ENCODE assay signal across 8 cellular contexts in genomic region chr7:7103343-7104313, GRCh38.
DNase-seq lines count a peak whose midpoint lies in the region; ATAC-seq and TF ChIP-seq lines count a peak whose summit lies in the region.

No MANE protein-coding gene starts in this region.

- no peaks in the 10 kb centered on the region for H3K79me2 ChIP-seq in OCI-LY7 (ENCODE audit: insufficient read depth, low read depth, low read length)

- CTCF ChIA-PET in OCI-LY7 (lab: Charles Lee; ENCODE audit: unreplicated experiment) = no interaction called here

- H3K4me1 ChIP-seq in OCI-LY7 (ENCODE audit: insufficient read depth, low read length, poor library complexity, severe bottlenecking) (no peaks in the 10 kb centered on the region), lung (ENCODE audit: control insufficient read depth in 2 of 2, insufficient read depth in 2 of 2, low read length in 2 of 2) (peaks cover 2 to 5% of the 10 kb centered on the region in 2 donors)

- no peaks in the 10 kb centered on the region for H3K27me3 ChIP-seq in lung (ENCODE audit: control insufficient read depth, insufficient read depth)

- TF ChIP-seq RAD21 in Ishikawa (IDR thresholded peaks at IDR 0.05; ENCODE audit: low read depth) = peak; percentile 81

- no peak overlapping the region; the same call in 1 of the 2 replicates for H2AFZ ChIP-seq in OCI-LY7 (ENCODE audit: low read length)

- intact Hi-C loops in Right ventricle myocardium inferior (cut with DNase I) = loop anchor here (2.0 to 10.0 kb wide), 4 partner anchors 79 to 437 kb away; partner anchors contain the start of gene C1GALT1
- intact Hi-C loops in cardiac septum (cut with DNase I) = loop anchor here (2.0 to 10.0 kb wide), 3 partner anchors 79 to 437 kb away; partner anchors contain the start of gene C1GALT1
- intact Hi-C loops in OCI-LY7 (cut with micrococcal nuclease; ENCODE audit: unreplicated experiment) = loop anchor here (2.0 to 10.0 kb wide), 5 partner anchors 201 to 1194 kb away; no protein-coding TSS in a partner anchor

- 77 to 78% methylated on average over 29 of the region's 29 CpGs for WGBS in lung, 2 donors

- POLR2A ChIA-PET in OCI-LY7 (lab: Charles Lee) = interaction anchor here (0.6 to 1.3 kb wide), 6 partner anchors 9 to 1090 kb away, joined by 3 to 6 read pairs (median 3); partner anchors contain the start of gene C1GALT1

- DNase-seq in Right ventricle myocardium inferior (ENCODE audit: missing footprints) (no peak), cardiac septum (ENCODE audit: low spot score) (no peak), OCI-LY7 (ENCODE audit: low spot score) (peak; percentile 65), coronary artery (ENCODE audit: low spot score) (no peak), lung (ENCODE audit: low spot score) (no peak), T1000 (lab: John Stamatoyannopoulos, UW) (no peak)

- ATAC-seq in Right ventricle myocardium inferior (peak; percentile 58), lung (ENCODE audit: insufficient read depth, low FRiP score) (no peak), GM18517 (IDR thresholded peaks at IDR 0.05; ENCODE audit: unreplicated experiment) (no peak)

- H3K4me2 ChIP-seq in OCI-LY7 (ENCODE audit: low read length) = no peak overlapping the region

- peak; percentile 82 for TF ChIP-seq CTCF in OCI-LY7 (conservative IDR thresholded peaks at IDR 0.05; ENCODE audit: low read length)
- peak; percentile 39 for TF ChIP-seq CTCF in coronary artery (IDR thresholded peaks at IDR 0.05)
- TF ChIP-seq CTCF in lung (IDR thresholded peaks at IDR 0.05; ENCODE audit: control extremely low read depth, extremely low read depth) = peak; percentile 68

- no peak for TF ChIP-seq EP300 in Ishikawa (IDR thresholded peaks at IDR 0.05; ENCODE audit: borderline replicate concordance)

- H3K4me3 ChIP-seq in OCI-LY7 (ENCODE audit: low read depth, low read length, poor library complexity, severe bottlenecking) = no peak overlapping the region
- peak overlapping the region; percentile 19 for H3K4me3 ChIP-seq in coronary artery
- no peak overlapping the region for H3K4me3 ChIP-seq in lung

- no peaks in the 10 kb centered on the region for H4K20me1 ChIP-seq in OCI-LY7 (ENCODE audit: insufficient read depth, low read length)

- BruUV-seq in OCI-LY7 (replicated peaks; lab: Mats Ljungman, UMichigan) = no TSS peak

- H3K36me3 ChIP-seq in OCI-LY7 (ENCODE audit: insufficient read depth, low read length) = no peaks in the 10 kb centered on the region
- no peaks in the 10 kb centered on the region for H3K36me3 ChIP-seq in lung (ENCODE audit: control insufficient read depth in 2 of 2, insufficient read depth in 2 of 2, low read length in 2 of 2)

- H3K9me3 ChIP-seq in OCI-LY7 (ENCODE audit: low read length) (peaks cover 4% of the 10 kb centered on the region; the same call in 1 of the 2 replicates), lung (ENCODE audit: control insufficient read depth in 2 of 2, insufficient read depth in 1 of 2, low read length in 1 of 2) (no peaks in the 10 kb centered on the region)

- no peaks in the 10 kb centered on the region for H3K9me2 ChIP-seq in OCI-LY7 (ENCODE audit: insufficient read depth, low read length)

- H3K27ac ChIP-seq in OCI-LY7 (ENCODE audit: low read depth, low read length, poor library complexity, severe bottlenecking) = no peak overlapping the region
- no peak overlapping the region for H3K27ac ChIP-seq in coronary artery
- H3K27ac ChIP-seq in lung (ENCODE audit: low read depth in 1 of 2, low read length in 1 of 2) = no peak overlapping the region

TF ChIP-seq in Ishikawa, 13 proteins besides CTCF, POLR2A, EP300 and RAD21:
- TF ChIP-seq EGR1 (IDR thresholded peaks at IDR 0.05) (no peak), NFIC (IDR thresholded peaks at IDR 0.05) (no peak), ZBTB7A (IDR thresholded peaks at IDR 0.05; ENCODE audit: low read depth) (no peak), CREB1 (IDR thresholded peaks at IDR 0.05; ENCODE audit: low read depth) (no peak), TCF12 (IDR thresholded peaks at IDR 0.05; ENCODE audit: low read depth) (no peak), FOXM1 (IDR thresholded peaks at IDR 0.05; ENCODE audit: borderline replicate concordance, low read depth) (no peak), MAX (IDR thresholded peaks at IDR 0.05) (no peak)
- TF ChIP-seq, protein P1, sequence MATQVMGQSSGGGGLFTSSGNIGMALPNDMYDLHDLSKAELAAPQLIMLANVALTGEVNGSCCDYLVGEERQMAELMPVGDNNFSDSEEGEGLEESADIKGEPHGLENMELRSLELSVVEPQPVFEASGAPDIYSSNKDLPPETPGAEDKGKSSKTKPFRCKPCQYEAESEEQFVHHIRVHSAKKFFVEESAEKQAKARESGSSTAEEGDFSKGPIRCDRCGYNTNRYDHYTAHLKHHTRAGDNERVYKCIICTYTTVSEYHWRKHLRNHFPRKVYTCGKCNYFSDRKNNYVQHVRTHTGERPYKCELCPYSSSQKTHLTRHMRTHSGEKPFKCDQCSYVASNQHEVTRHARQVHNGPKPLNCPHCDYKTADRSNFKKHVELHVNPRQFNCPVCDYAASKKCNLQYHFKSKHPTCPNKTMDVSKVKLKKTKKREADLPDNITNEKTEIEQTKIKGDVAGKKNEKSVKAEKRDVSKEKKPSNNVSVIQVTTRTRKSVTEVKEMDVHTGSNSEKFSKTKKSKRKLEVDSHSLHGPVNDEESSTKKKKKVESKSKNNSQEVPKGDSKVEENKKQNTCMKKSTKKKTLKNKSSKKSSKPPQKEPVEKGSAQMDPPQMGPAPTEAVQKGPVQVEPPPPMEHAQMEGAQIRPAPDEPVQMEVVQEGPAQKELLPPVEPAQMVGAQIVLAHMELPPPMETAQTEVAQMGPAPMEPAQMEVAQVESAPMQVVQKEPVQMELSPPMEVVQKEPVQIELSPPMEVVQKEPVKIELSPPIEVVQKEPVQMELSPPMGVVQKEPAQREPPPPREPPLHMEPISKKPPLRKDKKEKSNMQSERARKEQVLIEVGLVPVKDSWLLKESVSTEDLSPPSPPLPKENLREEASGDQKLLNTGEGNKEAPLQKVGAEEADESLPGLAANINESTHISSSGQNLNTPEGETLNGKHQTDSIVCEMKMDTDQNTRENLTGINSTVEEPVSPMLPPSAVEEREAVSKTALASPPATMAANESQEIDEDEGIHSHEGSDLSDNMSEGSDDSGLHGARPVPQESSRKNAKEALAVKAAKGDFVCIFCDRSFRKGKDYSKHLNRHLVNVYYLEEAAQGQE (IDR thresholded peaks at IDR 0.05; ENCODE audit: low read depth) = no peak
